9 cellular contexts compared by ENCODE assay signal in genomic region chr12:117968826-117969659, GRCh38. TPM values are rescaled to one million over a fixed set of nuclear protein-coding genes. Genes with fewer than 3 reads are reported as not detected.
DNase-seq lines count a peak whose midpoint lies in the region; ATAC-seq and TF ChIP-seq lines count a peak whose summit lies in the region.
"Had no signal": no experiment of that assay in that cellular context is flagged by ENCODE, and none has a peak within 500 bp of the region (broad histone marks: within the 10 kb centered on the region; RNA-seq: fewer than 3 reads in every experiment).

TSS of gene KSR2 (minus strand) at chr12:117968990. CDS start at chr12:117968255, 735 bp downstream.

- H3K36me3 ChIP-seq in H7 (replicated peaks; ENCODE audit: control insufficient read depth, insufficient read depth, low read length) = no peaks in the 10 kb centered on the region
- H3K36me3 ChIP-seq in tibial nerve = no peaks in the 10 kb centered on the region
- H3K36me3 ChIP-seq: adrenal gland had no signal

- CTCF ChIA-PET in WTC11 (lab: Charles Lee) = interaction anchor here (0.7 to 1.0 kb wide), 4 partner anchors 31 to 381 kb away, joined by 3 to 6 read pairs (median 3); no protein-coding TSS in a partner anchor

- peak within 1 kb of the TSS; percentile 74 for H3K4me3 Mint-ChIP-seq in WTC11
- peak within 1 kb of the TSS; percentile 76 for H3K4me3 Mint-ChIP-seq in memory B cell

- TF ChIP-seq CTCF in WTC11 (IDR thresholded peaks at IDR 0.05) (no peak), tibial nerve (IDR thresholded peaks at IDR 0.05) (no peak)

- H3K27ac Mint-ChIP-seq in WTC11 = peak within 1 kb of the TSS; percentile 77
- no peak within 1 kb of the TSS for H3K27ac Mint-ChIP-seq in memory B cell

- H3K9me3 Mint-ChIP-seq in WTC11 (peaks cover 34% of the 10 kb centered on the region), memory B cell (peaks cover 16% of the 10 kb centered on the region)

- TF ChIP-seq POLR2A in tibial nerve (IDR thresholded peaks at IDR 0.05) = no peak

- 0 to 2% methylated on average over 43 to 47 of the region's 86 CpGs for WGBS in tibial nerve, 2 donors

- H3K4me3 ChIP-seq in H7 (ENCODE audit: insufficient read depth, low read depth, low read length) (peak within 1 kb of the TSS; percentile 73), tibial nerve (peak within 1 kb of the TSS in 2 of 4 donors; percentile 31 to 38)

- H3K36me3 Mint-ChIP-seq in WTC11 (peaks cover 18% of the 10 kb centered on the region), memory B cell (peaks cover 2% of the 10 kb centered on the region)

- peaks cover 25% of the 10 kb centered on the region for H3K27me3 ChIP-seq in H7 (ENCODE audit: control insufficient read depth, insufficient read depth, low read length)
- peaks cover 0 to 35% of the 10 kb centered on the region in 2 donors for H3K27me3 ChIP-seq in tibial nerve

- POLR2A ChIA-PET in WTC11 (lab: Charles Lee) = no interaction called here

- DNase-seq in DMS79 treated with DMSO at 0.1 percent for 48 hours (lab: John Stamatoyannopoulos, UW) = peak; percentile 96
- peak; percentile 97 for DNase-seq in H7
- DNase-seq in NCI-H1417 treated with DMSO at 0.1 percent for 48 hours (lab: John Stamatoyannopoulos, UW) = peak; percentile 87
- DNase-seq in WTC11 (ENCODE audit: low spot score) = peak; percentile 90
- DNase-seq in cerebellar cortex (ENCODE audit: low spot score) = peak; percentile 77
- peak in 1 of 2 donors; percentile 10 for DNase-seq in memory B cell (ENCODE audit: low spot score in 2 of 2)
- DNase-seq in stimulated activated CD8-positive, alpha-beta memory T cell treated with anti-CD3 and anti-CD28 coated beads, Interleukin-4, amount 100 ng/mL, for 24 hours (ENCODE audit: low read depth) = peak; percentile 22
- DNase-seq in tibial nerve (ENCODE audit: low spot score in 2 of 2) = no peak

- peaks cover 0 to 11% (median 0%) of the 10 kb centered on the region in 4 donors for H3K4me1 ChIP-seq in tibial nerve
- H3K4me1 ChIP-seq: adrenal gland had no signal

- ATAC-seq in WTC11 (peak; percentile 86), memory B cell (ENCODE audit: low read depth) (peak; percentile 14)

- TF ChIP-seq EP300 in tibial nerve (IDR thresholded peaks at IDR 0.05) = no peak

- peaks cover 0 to 25% (median 0%) of the 10 kb centered on the region in 4 donors for H3K9me3 ChIP-seq in tibial nerve

- no peak within 1 kb of the TSS for H3K27ac ChIP-seq in tibial nerve
- H3K27ac ChIP-seq: adrenal gland had no signal

- H3K4me1 Mint-ChIP-seq in WTC11 (peaks cover 20% of the 10 kb centered on the region), memory B cell (peaks cover 6% of the 10 kb centered on the region)

- H3K27me3 Mint-ChIP-seq in WTC11 (ENCODE audit: low read depth) (peaks cover 20% of the 10 kb centered on the region), memory B cell (peaks cover 38% of the 10 kb centered on the region)

TF ChIP-seq in WTC11, 78 proteins besides CTCF, POLR2A, EP300 and RAD21 (continues in another document):
- TF ChIP-seq, protein P1, sequence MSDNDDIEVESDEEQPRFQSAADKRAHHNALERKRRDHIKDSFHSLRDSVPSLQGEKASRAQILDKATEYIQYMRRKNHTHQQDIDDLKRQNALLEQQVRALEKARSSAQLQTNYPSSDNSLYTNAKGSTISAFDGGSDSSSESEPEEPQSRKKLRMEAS (CRISPR knock-in tag; IDR thresholded peaks at IDR 0.05) = peak; percentile 64; the same call in 1 of the 2 replicates
- no peak for TF ChIP-seq GTF2I (CRISPR knock-in tag; conservative IDR thresholded peaks at IDR 0.05)
- TF ChIP-seq JUN (CRISPR knock-in tag; IDR thresholded peaks at IDR 0.05) = 0 out of 2 replicates have a peak, but pooled peaks have one; percentile 55
- TF ChIP-seq ESRRA (CRISPR knock-in tag; IDR thresholded peaks at IDR 0.05; ENCODE audit: borderline replicate concordance) = peak; percentile 25; the same call in 1 of the 2 replicates
- TF ChIP-seq, protein P2, sequence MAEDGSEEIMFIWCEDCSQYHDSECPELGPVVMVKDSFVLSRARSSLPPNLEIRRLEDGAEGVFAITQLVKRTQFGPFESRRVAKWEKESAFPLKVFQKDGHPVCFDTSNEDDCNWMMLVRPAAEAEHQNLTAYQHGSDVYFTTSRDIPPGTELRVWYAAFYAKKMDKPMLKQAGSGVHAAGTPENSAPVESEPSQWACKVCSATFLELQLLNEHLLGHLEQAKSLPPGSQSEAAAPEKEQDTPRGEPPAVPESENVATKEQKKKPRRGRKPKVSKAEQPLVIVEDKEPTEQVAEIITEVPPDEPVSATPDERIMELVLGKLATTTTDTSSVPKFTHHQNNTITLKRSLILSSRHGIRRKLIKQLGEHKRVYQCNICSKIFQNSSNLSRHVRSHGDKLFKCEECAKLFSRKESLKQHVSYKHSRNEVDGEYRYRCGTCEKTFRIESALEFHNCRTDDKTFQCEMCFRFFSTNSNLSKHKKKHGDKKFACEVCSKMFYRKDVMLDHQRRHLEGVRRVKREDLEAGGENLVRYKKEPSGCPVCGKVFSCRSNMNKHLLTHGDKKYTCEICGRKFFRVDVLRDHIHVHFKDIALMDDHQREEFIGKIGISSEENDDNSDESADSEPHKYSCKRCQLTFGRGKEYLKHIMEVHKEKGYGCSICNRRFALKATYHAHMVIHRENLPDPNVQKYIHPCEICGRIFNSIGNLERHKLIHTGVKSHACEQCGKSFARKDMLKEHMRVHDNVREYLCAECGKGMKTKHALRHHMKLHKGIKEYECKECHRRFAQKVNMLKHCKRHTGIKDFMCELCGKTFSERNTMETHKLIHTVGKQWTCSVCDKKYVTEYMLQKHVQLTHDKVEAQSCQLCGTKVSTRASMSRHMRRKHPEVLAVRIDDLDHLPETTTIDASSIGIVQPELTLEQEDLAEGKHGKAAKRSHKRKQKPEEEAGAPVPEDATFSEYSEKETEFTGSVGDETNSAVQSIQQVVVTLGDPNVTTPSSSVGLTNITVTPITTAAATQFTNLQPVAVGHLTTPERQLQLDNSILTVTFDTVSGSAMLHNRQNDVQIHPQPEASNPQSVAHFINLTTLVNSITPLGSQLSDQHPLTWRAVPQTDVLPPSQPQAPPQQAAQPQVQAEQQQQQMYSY (CRISPR knock-in tag; IDR thresholded peaks at IDR 0.05) = no peak
- peak; percentile 43; the same call in 1 of the 2 replicates for TF ChIP-seq FOXP4 (CRISPR knock-in tag; IDR thresholded peaks at IDR 0.05)
- TF ChIP-seq GRHL2 (CRISPR knock-in tag; IDR thresholded peaks at IDR 0.05; ENCODE audit: insufficient replicate concordance, severe bottlenecking) = no peak
- peak; percentile 60; the same call in 1 of the 2 replicates for TF ChIP-seq CREM (CRISPR knock-in tag; IDR thresholded peaks at IDR 0.05)
- TF ChIP-seq SP1 (CRISPR knock-in tag; conservative IDR thresholded peaks at IDR 0.05) = no peak
- 0 out of 2 replicates have a peak, but pooled peaks have one; percentile 3 for TF ChIP-seq FOXK1 (CRISPR knock-in tag; IDR thresholded peaks at IDR 0.05)
- TF ChIP-seq ZNF416 (CRISPR knock-in tag; IDR thresholded peaks at IDR 0.05) = peak; percentile 43; the same call in 1 of the 2 replicates
- TF ChIP-seq SOX15 (CRISPR knock-in tag; IDR thresholded peaks at IDR 0.05) = no peak
- no peak for TF ChIP-seq ZNF671 (CRISPR knock-in tag; IDR thresholded peaks at IDR 0.05)
- TF ChIP-seq ZNF121 (CRISPR knock-in tag; IDR thresholded peaks at IDR 0.05) = no peak
- 0 out of 2 replicates have a peak, but pooled peaks have one; percentile 59 for TF ChIP-seq ZNF281 (CRISPR knock-in tag; IDR thresholded peaks at IDR 0.05)
- TF ChIP-seq KAT7 (CRISPR knock-in tag; IDR thresholded peaks at IDR 0.05; ENCODE audit: borderline replicate concordance) = no peak
- TF ChIP-seq ZNF138 (CRISPR knock-in tag; conservative IDR thresholded peaks at IDR 0.05) = 0 out of 2 replicates have a peak, but pooled peaks have one; percentile 18
- peak; percentile 49; the same call in 1 of the 2 replicates for TF ChIP-seq ETV6 (CRISPR knock-in tag; IDR thresholded peaks at IDR 0.05)

RNA-seq across cellular contexts. Expression of gene KSR2, which starts in this region (rescaled TPM):
- 0.10 and 0.15 TPM in 2 replicates for total RNA-seq in H7 (2014; rRNA removed; shearing (Covaris generic))
- total RNA-seq in WTC11 (2021) (2.4 to 2.6 TPM (median 2.4 TPM) in 3 replicates), tibial nerve (under 1 TPM in 1 of 4 donors, not detected in 3; under 0.01 TPM)

Comparison
In these comparisons a context has a peak if more than half of its experiments do, and no peak if none do; other contexts are left out.
1. Peak in DNase-seq and H3K4me3 ChIP-seq in H7; RNA of the gene not detected or under 1 TPM.
2. DNase-seq: peak in DMS79 treated with DMSO at 0.1 percent for 48 hours (single experiment), NCI-H1417 treated with DMSO at 0.1 percent for 48 hours (single experiment), WTC11 (single experiment), cerebellar cortex (single experiment) and stimulated activated CD8-positive, alpha-beta memory T cell treated with anti-CD3 and anti-CD28 coated beads, Interleukin-4, amount 100 ng/mL, for 24 hours (single experiment); none in tibial nerve (0 of 2).